17 cellular contexts compared by ENCODE assay signal in genomic region chr17:12128946-12129345, GRCh38.
DNase-seq lines count a peak whose midpoint lies in the region; ATAC-seq and TF ChIP-seq lines count a peak whose summit lies in the region.
"Had no signal": no experiment of that assay in that cellular context is flagged by ENCODE, and none has a peak within 500 bp of the region (broad histone marks: within the 10 kb centered on the region; RNA-seq: fewer than 3 reads in every experiment).

No MANE protein-coding gene starts in this region.

- intact Hi-C loops in MCF 10A (cut with micrococcal nuclease) = no loop called here
- intact Hi-C loops in mammary epithelial cell (cut with micrococcal nuclease) = no loop called here
- intact Hi-C loops in spleen (cut with DNase I; ENCODE audit: low total_unique reads) = no loop called here

- BruUV-seq in MCF 10A (replicated peaks; lab: Mats Ljungman, UMichigan) (no TSS peak), mammary epithelial cell (replicated peaks; lab: Mats Ljungman, UMichigan) (no TSS peak)

- dilution Hi-C loops in mammary epithelial cell (cut with HindIII; ENCODE audit: low sequenced_read_pairs) = no loop called here

- TF ChIP-seq CTCF in MCF 10A (IDR thresholded peaks at IDR 0.05; ENCODE audit: unreplicated experiment) (no peak), mammary epithelial cell (conservative IDR thresholded peaks at IDR 0.05 in 1 of 2, IDR thresholded peaks at IDR 0.05 in 1 of 2; ENCODE audit: extremely low read depth in 1 of 2, insufficient read depth in 1 of 2, low read depth in 1 of 2, low read length in 2 of 2) (no peak), WTC11 (IDR thresholded peaks at IDR 0.05) (no peak), nephron progenitor cell (IDR thresholded peaks at IDR 0.05) (no peak), spleen (IDR thresholded peaks at IDR 0.05 in 8 of 11, conservative IDR thresholded peaks at IDR 0.05 in 3 of 11) (no peak)

- H3K36me3 Mint-ChIP-seq in MCF 10A (ENCODE audit: insufficient read depth, unreplicated experiment) = peaks cover 92% of the 10 kb centered on the region
- H3K36me3 Mint-ChIP-seq in WTC11 = peaks cover 55% of the 10 kb centered on the region
- peaks cover 92% of the 10 kb centered on the region for H3K36me3 Mint-ChIP-seq in nephron progenitor cell (ENCODE audit: low read depth)

- DNase-seq in MCF 10A (ENCODE audit: unreplicated experiment) = no peak
- no peak for DNase-seq in mammary epithelial cell
- DNase-seq in WTC11 (ENCODE audit: low spot score) = no peak
- DNase-seq in nephron progenitor cell = no peak
- DNase-seq in NCI-H446 treated with DMSO at 0.1 percent for 48 hours (lab: John Stamatoyannopoulos, UW) = no peak
- DNase-seq in spleen = no peak
- DNase-seq: 8988T; C1 segment of cervical spinal cord; Caco-2; CD4-positive, CD25-positive, alpha-beta regulatory T cell; CD8-positive, alpha-beta T cell; DMS153; DND-41; GM23248; H7; HCEC 1CT had no signal

- no peak overlapping the region for H2AFZ ChIP-seq in mammary epithelial cell (ENCODE audit: low read depth, low read length)
- H2AFZ ChIP-seq: GM23248 had no signal

- H3K27ac ChIP-seq in mammary epithelial cell (ENCODE audit: insufficient read depth, low read depth, low read length) (no peak overlapping the region), spleen (no peak overlapping the region)
- H3K27ac ChIP-seq: GM23248 had no signal

- H3K27me3 Mint-ChIP-seq in MCF 10A (ENCODE audit: insufficient read depth, unreplicated experiment) = no peaks in the 10 kb centered on the region
- no peaks in the 10 kb centered on the region for H3K27me3 Mint-ChIP-seq in WTC11 (ENCODE audit: low read depth)
- no peaks in the 10 kb centered on the region for H3K27me3 Mint-ChIP-seq in nephron progenitor cell (ENCODE audit: low read depth, poor library complexity)
- H3K27me3 Mint-ChIP-seq: CD4-positive, CD25-positive, alpha-beta regulatory T cell had no signal

- H3K27ac Mint-ChIP-seq in MCF 10A (ENCODE audit: low read depth, unreplicated experiment) (peak overlapping the region; percentile 9), WTC11 (peak overlapping the region; percentile 75), nephron progenitor cell (peak overlapping the region; percentile 62)
- H3K27ac Mint-ChIP-seq: CD4-positive, CD25-positive, alpha-beta regulatory T cell; CD8-positive, alpha-beta T cell had no signal

- H3K27me3 ChIP-seq in mammary epithelial cell (ENCODE audit: insufficient read depth, low read length) = no peaks in the 10 kb centered on the region
- no peaks in the 10 kb centered on the region for H3K27me3 ChIP-seq in spleen (replicated peaks in 1 of 7)

- H3K4me2 ChIP-seq in mammary epithelial cell (ENCODE audit: insufficient read depth, low read depth, low read length) = no peak overlapping the region

- H3K9me3 ChIP-seq in mammary epithelial cell (replicated peaks; ENCODE audit: insufficient read depth, low read length) (no peaks in the 10 kb centered on the region), spleen (peaks cover 0 to 6% (median 0%) of the 10 kb centered on the region in 8 donors)
- H3K9me3 ChIP-seq: Caco-2 had no signal

- H3K4me1 ChIP-seq in mammary epithelial cell (ENCODE audit: insufficient read depth, low read length) = no peaks in the 10 kb centered on the region
- no peaks in the 10 kb centered on the region for H3K4me1 ChIP-seq in spleen
- H3K4me1 ChIP-seq: Caco-2 had no signal

- H3K9me3 Mint-ChIP-seq in MCF 10A (ENCODE audit: unreplicated experiment) (no peaks in the 10 kb centered on the region), WTC11 (peaks cover 12% of the 10 kb centered on the region), nephron progenitor cell (peaks cover 13% of the 10 kb centered on the region)
- H3K9me3 Mint-ChIP-seq: CD8-positive, alpha-beta T cell had no signal

- POLR2A ChIA-PET in MCF 10A (lab: Yijun Ruan, JAX) (no interaction called here), WTC11 (lab: Charles Lee) (no interaction called here)

- H3K4me3 ChIP-seq in mammary epithelial cell (replicated peaks in 1 of 3; ENCODE audit: insufficient read depth in 1 of 3, low read depth in 2 of 3, low read length in 3 of 3) (no peak overlapping the region), spleen (no peak overlapping the region)
- H3K4me3 ChIP-seq: GM23248 had no signal

- H3K4me3 Mint-ChIP-seq in MCF 10A (ENCODE audit: unreplicated experiment) (no peak overlapping the region), WTC11 (no peak overlapping the region), nephron progenitor cell (no peak overlapping the region)
- H3K4me3 Mint-ChIP-seq: CD4-positive, CD25-positive, alpha-beta regulatory T cell; CD8-positive, alpha-beta T cell had no signal

- TF ChIP-seq POLR2A in spleen (IDR thresholded peaks at IDR 0.05) = no peak

- no peak overlapping the region for H3K9ac ChIP-seq in mammary epithelial cell (ENCODE audit: insufficient read depth, low read length)
- H3K9ac ChIP-seq: GM23248 had no signal

- H3K4me1 Mint-ChIP-seq in MCF 10A (ENCODE audit: insufficient read depth, unreplicated experiment) (no peaks in the 10 kb centered on the region), WTC11 (peaks cover 14% of the 10 kb centered on the region; the same call in 1 of the 2 replicates), nephron progenitor cell (no peaks in the 10 kb centered on the region)

- H3K36me3 ChIP-seq in mammary epithelial cell (ENCODE audit: insufficient read depth, low read length) = peaks cover 11% of the 10 kb centered on the region
- H3K36me3 ChIP-seq in spleen = peaks cover 3 to 100% (median 73%) of the 10 kb centered on the region in 6 donors

- in situ Hi-C loops in mammary epithelial cell (cut with MboI; ENCODE audit: low sequenced_read_pairs in 2 of 2) = no loop called here

- 85% methylated on average over 7 of the region's 7 CpGs for WGBS in mammary epithelial cell (ENCODE audit: low coverage, missing lambda C conversion rate)
- 96 to 98% (median 97%) methylated on average over 7 of the region's 7 CpGs for WGBS in spleen, 5 donors

- peaks cover 2% of the 10 kb centered on the region for H3K79me2 ChIP-seq in mammary epithelial cell (ENCODE audit: insufficient read depth, low read length)

- CTCF ChIA-PET in MCF 10A (lab: Yijun Ruan, JAX) = no interaction called here
- CTCF ChIA-PET in mammary epithelial cell (lab: Charles Lee; ENCODE audit: low non-redundant PET) = interaction anchor here (0.7 kb wide), 1 partner anchor 894 kb away, joined by 3 read pairs; no protein-coding TSS in a partner anchor
- CTCF ChIA-PET in WTC11 (lab: Charles Lee) = interaction anchor here (0.6 kb wide), 1 partner anchor 1625 kb away, joined by 5 read pairs; no protein-coding TSS in a partner anchor

- ATAC-seq in WTC11 (no peak), HG02840 (IDR thresholded peaks at IDR 0.05; ENCODE audit: low FRiP score, unreplicated experiment) (no peak)
- ATAC-seq: CD8-positive, alpha-beta T cell had no signal

- no peaks in the 10 kb centered on the region for H4K20me1 ChIP-seq in mammary epithelial cell (ENCODE audit: insufficient read depth, low read length)

TF ChIP-seq in WTC11, 78 proteins besides CTCF, POLR2A, EP300 and RAD21 (continues in another document):
- TF ChIP-seq, protein P1, sequence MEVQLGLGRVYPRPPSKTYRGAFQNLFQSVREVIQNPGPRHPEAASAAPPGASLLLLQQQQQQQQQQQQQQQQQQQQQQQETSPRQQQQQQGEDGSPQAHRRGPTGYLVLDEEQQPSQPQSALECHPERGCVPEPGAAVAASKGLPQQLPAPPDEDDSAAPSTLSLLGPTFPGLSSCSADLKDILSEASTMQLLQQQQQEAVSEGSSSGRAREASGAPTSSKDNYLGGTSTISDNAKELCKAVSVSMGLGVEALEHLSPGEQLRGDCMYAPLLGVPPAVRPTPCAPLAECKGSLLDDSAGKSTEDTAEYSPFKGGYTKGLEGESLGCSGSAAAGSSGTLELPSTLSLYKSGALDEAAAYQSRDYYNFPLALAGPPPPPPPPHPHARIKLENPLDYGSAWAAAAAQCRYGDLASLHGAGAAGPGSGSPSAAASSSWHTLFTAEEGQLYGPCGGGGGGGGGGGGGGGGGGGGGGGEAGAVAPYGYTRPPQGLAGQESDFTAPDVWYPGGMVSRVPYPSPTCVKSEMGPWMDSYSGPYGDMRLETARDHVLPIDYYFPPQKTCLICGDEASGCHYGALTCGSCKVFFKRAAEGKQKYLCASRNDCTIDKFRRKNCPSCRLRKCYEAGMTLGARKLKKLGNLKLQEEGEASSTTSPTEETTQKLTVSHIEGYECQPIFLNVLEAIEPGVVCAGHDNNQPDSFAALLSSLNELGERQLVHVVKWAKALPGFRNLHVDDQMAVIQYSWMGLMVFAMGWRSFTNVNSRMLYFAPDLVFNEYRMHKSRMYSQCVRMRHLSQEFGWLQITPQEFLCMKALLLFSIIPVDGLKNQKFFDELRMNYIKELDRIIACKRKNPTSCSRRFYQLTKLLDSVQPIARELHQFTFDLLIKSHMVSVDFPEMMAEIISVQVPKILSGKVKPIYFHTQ (CRISPR knock-in tag; IDR thresholded peaks at IDR 0.05) = no peak
- TF ChIP-seq, protein P2, sequence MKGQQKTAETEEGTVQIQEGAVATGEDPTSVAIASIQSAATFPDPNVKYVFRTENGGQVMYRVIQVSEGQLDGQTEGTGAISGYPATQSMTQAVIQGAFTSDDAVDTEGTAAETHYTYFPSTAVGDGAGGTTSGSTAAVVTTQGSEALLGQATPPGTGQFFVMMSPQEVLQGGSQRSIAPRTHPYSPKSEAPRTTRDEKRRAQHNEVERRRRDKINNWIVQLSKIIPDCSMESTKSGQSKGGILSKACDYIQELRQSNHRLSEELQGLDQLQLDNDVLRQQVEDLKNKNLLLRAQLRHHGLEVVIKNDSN (CRISPR knock-in tag; IDR thresholded peaks at IDR 0.05) = no peak
- no peak for TF ChIP-seq ZNF281 (CRISPR knock-in tag; IDR thresholded peaks at IDR 0.05)

Comparison
In these comparisons a context has a peak if more than half of its experiments do, and no peak if none do; other contexts are left out.
1. H3K27ac Mint-ChIP-seq: peak in every context shown above with its lines; median percentile 75 in WTC11; 62 in nephron progenitor cell; 9 in MCF 10A.